Comparison of ENCODE assay signal across 8 cellular contexts in genomic region chr1:31714442-31715096, GRCh38. TPM values are rescaled to one million over a fixed set of nuclear protein-coding genes. Genes with fewer than 3 reads are reported as not detected.
A peak's percentile ranks its signal among the peaks of the same experiment; 100 is the strongest.
DNase-seq lines count a peak whose midpoint lies in the region; ATAC-seq, FAIRE-seq and TF ChIP-seq lines count a peak whose summit lies in the region.

No MANE protein-coding gene starts in this region.

- H3K4me1 Mint-ChIP-seq in natural killer cell = peaks cover 15 to 20% of the 10 kb centered on the region in 2 donors

- H3K4me1 ChIP-seq in foreskin keratinocyte = peaks cover 23% of the 10 kb centered on the region

- TF ChIP-seq CTCF in foreskin keratinocyte (conservative IDR thresholded peaks at IDR 0.05) (peak; percentile 74), natural killer cell (IDR thresholded peaks at IDR 0.05) (no peak)

- peak overlapping the region; percentile 66 for H3K4me3 Mint-ChIP-seq in natural killer cell

- intact Hi-C loops in natural killer cell (cut with micrococcal nuclease) = loop anchor here (2.0 kb wide), 1 partner anchor 74 kb away; no protein-coding TSS in a partner anchor

- peaks cover 44 to 48% of the 10 kb centered on the region in 2 donors for H3K27me3 Mint-ChIP-seq in natural killer cell (ENCODE audit: low read depth in 2 of 2)

- H3K9me3 Mint-ChIP-seq in natural killer cell = no peaks in the 10 kb centered on the region

- peak; percentile 14 for ATAC-seq in foreskin keratinocyte
- peak in 2 of 3 donors; percentile 50 to 53 for ATAC-seq in natural killer cell
- ATAC-seq in HG03175 (IDR thresholded peaks at IDR 0.05; ENCODE audit: unreplicated experiment) = no peak

- no peaks in the 10 kb centered on the region for H3K27me3 ChIP-seq in foreskin keratinocyte

- no peak for FAIRE-seq in GM19239 (lab: Jason Lieb, UNC)

- DNase-seq in DMS153 (lab: John Stamatoyannopoulos, UW) (peak; percentile 65), NCI-H1092 (lab: John Stamatoyannopoulos, UW) (peak; percentile 27), activated T-cell treated with anti-CD3 and anti-CD28 coated beads for 4 hours (peak; percentile 14), foreskin keratinocyte (peak in 1 of 2 donors; percentile 47), natural killer cell (no peak), NCI-H510A treated with DMSO at 0.1 percent for 48 hours (lab: John Stamatoyannopoulos, UW) (no peak), GM19239 (ENCODE audit: insufficient read length, low spot score) (no peak)

- H3K27ac Mint-ChIP-seq in natural killer cell = no peak overlapping the region

- no peaks in the 10 kb centered on the region for H3K36me3 Mint-ChIP-seq in natural killer cell

- peak overlapping the region; percentile 5 for H3K27ac ChIP-seq in foreskin keratinocyte

RNA-seq across cellular contexts. Expression of gene COL16A1, which starts 10.8 kb away (rescaled TPM):
- total RNA-seq in foreskin keratinocyte (125 and 133 TPM in 2 replicates), natural killer cell (under 1 TPM in 1 of 3 donors, not detected in 2; 0.14 TPM)
- 74.3 and 80.3 TPM in 2 replicates for polyA plus RNA-seq in foreskin keratinocyte

RNA-seq across cellular contexts. Expression of gene ADGRB2, which starts 49.6 kb away (rescaled TPM):
- total RNA-seq in foreskin keratinocyte (2.5 and 2.8 TPM in 2 replicates), natural killer cell (10 to 100 TPM in 2 of 3 donors, 1 to 10 TPM in 1; 7.6 to 19.9 (median 12.8) TPM)
- 2.4 and 2.7 TPM in 2 replicates for polyA plus RNA-seq in foreskin keratinocyte

Comparison
In these comparisons a context has a peak if more than half of its experiments do, and no peak if none do; other contexts are left out.
1. DNase-seq: peak in DMS153 (single experiment), NCI-H1092 (single experiment) and activated T-cell treated with anti-CD3 and anti-CD28 coated beads for 4 hours (single experiment); none in natural killer cell (single experiment), NCI-H510A treated with DMSO at 0.1 percent for 48 hours (single experiment) and GM19239 (single experiment).
2. RNA of gene COL16A1, which starts 10.8 kb away (total RNA-seq): 125 to 133 TPM in foreskin keratinocyte; 0.14 TPM in natural killer cell; every median in the first group is over 100 times any median in the second.